Comparison of ENCODE assay signal across 1 cellular context in the genomic region with DNA sequence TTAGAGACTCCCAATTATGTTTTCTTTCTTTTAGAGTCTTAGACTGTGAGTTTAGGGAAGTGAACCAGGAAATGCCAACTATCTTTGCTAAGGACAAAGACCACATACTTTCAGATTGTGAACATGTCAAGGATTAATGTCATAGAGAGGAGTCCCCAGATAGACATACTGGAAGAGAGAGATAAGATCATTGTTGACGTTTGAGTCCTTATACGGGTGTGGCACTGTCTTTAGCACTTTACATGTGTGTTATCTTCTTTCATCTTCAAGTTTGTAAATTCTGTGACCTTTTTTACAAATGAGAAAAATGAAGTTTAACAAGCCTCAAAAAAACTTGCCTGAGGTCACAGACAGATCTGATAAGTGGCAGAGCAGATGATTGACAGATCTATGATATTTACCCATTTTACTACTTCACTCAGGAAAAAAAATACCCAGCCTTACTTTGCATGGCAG.
A peak's percentile ranks its signal among the peaks of the same experiment; 100 is the strongest.
TF ChIP-seq lines count a peak whose summit lies in the region.

No MANE protein-coding gene starts in this region.

TF ChIP-seq in GM12878, 131 proteins besides CTCF, POLR2A, EP300 and RAD21:
- TF ChIP-seq ESRRA (IDR thresholded peaks at IDR 0.05; ENCODE audit: low read length) (no peak), MXI1 (IDR thresholded peaks at IDR 0.05; ENCODE audit: low read depth, low read length) (no peak), KLF5 (IDR thresholded peaks at IDR 0.05; ENCODE audit: partially characterized antibody) (no peak)
- TF ChIP-seq, protein P1, sequence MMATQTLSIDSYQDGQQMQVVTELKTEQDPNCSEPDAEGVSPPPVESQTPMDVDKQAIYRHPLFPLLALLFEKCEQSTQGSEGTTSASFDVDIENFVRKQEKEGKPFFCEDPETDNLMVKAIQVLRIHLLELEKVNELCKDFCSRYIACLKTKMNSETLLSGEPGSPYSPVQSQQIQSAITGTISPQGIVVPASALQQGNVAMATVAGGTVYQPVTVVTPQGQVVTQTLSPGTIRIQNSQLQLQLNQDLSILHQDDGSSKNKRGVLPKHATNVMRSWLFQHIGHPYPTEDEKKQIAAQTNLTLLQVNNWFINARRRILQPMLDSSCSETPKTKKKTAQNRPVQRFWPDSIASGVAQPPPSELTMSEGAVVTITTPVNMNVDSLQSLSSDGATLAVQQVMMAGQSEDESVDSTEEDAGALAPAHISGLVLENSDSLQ (IDR thresholded peaks at IDR 0.05), result peak; percentile 51
